In the genomic region with DNA sequence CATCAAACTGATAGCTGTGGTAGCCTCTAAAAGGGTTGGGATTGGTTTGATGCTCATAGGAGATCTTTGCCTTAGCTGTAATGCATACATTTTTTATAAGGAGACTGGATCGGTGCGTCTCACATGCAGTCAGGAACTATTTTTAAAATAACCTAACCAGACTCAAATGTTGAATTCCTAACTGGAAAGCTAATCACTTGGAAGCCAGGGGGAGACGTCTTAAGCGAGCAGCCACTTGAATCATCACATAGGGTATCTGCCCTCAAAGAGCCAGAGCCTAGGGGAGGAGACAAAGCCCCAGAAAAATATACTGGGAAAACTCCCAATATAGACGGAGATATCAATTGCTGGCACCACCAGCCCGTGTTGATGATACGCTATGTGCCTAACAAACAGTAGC, we compare ENCODE assay signal across 1 cellular context.
TF ChIP-seq lines count a peak whose summit lies in the region.

No MANE protein-coding gene starts in this region.

TF ChIP-seq in SK-N-SH, 30 proteins besides CTCF, POLR2A, EP300 and RAD21 (continued from another document):
- TF ChIP-seq, protein P1, sequence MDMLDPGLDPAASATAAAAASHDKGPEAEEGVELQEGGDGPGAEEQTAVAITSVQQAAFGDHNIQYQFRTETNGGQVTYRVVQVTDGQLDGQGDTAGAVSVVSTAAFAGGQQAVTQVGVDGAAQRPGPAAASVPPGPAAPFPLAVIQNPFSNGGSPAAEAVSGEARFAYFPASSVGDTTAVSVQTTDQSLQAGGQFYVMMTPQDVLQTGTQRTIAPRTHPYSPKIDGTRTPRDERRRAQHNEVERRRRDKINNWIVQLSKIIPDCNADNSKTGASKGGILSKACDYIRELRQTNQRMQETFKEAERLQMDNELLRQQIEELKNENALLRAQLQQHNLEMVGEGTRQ (IDR thresholded peaks at IDR 0.05; ENCODE audit: borderline replicate concordance, low read depth, low read length), result no peak
- no peak for TF ChIP-seq SIN3A (IDR thresholded peaks at IDR 0.05; ENCODE audit: borderline replicate concordance, low read depth, low read length)
- TF ChIP-seq, protein P2, sequence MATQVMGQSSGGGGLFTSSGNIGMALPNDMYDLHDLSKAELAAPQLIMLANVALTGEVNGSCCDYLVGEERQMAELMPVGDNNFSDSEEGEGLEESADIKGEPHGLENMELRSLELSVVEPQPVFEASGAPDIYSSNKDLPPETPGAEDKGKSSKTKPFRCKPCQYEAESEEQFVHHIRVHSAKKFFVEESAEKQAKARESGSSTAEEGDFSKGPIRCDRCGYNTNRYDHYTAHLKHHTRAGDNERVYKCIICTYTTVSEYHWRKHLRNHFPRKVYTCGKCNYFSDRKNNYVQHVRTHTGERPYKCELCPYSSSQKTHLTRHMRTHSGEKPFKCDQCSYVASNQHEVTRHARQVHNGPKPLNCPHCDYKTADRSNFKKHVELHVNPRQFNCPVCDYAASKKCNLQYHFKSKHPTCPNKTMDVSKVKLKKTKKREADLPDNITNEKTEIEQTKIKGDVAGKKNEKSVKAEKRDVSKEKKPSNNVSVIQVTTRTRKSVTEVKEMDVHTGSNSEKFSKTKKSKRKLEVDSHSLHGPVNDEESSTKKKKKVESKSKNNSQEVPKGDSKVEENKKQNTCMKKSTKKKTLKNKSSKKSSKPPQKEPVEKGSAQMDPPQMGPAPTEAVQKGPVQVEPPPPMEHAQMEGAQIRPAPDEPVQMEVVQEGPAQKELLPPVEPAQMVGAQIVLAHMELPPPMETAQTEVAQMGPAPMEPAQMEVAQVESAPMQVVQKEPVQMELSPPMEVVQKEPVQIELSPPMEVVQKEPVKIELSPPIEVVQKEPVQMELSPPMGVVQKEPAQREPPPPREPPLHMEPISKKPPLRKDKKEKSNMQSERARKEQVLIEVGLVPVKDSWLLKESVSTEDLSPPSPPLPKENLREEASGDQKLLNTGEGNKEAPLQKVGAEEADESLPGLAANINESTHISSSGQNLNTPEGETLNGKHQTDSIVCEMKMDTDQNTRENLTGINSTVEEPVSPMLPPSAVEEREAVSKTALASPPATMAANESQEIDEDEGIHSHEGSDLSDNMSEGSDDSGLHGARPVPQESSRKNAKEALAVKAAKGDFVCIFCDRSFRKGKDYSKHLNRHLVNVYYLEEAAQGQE (IDR thresholded peaks at IDR 0.05; ENCODE audit: low read depth, low read length), result no peak
- no peak for TF ChIP-seq NRF1 (IDR thresholded peaks at IDR 0.05; ENCODE audit: low read depth, low read length)
- no peak for TF ChIP-seq FOXJ3 (CRISPR knock-in tag; IDR thresholded peaks at IDR 0.05)
- TF ChIP-seq FOXM1 (IDR thresholded peaks at IDR 0.05; ENCODE audit: low read depth), result no peak
